11 cellular contexts compared by ENCODE assay signal in the genomic region with DNA sequence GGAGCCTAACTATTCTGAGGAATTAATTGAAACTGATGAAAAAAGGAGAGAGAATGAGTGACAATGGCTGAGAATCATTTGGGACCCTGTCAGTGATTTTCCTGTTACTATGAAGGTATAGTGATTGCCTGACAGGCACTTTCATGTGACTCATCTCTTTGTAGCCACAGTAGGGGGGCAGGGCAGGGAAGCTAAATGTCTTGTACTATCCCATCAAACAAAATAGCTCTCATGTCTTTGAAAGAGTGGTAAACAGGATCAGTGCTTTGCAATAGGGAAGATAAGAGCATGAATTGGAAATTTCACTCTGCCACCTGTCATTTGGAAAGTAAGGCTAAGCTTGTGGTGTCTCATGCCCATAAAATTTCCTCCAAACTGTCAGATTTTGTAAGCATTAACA.
A peak's percentile ranks its signal among the peaks of the same experiment; 100 is the strongest.
DNase-seq lines count a peak whose midpoint lies in the region; ATAC-seq and TF ChIP-seq lines count a peak whose summit lies in the region.
"Had no signal": no experiment of that assay in that cellular context is flagged by ENCODE, and none has a peak within 500 bp of the region (broad histone marks: within the 10 kb centered on the region; RNA-seq: fewer than 3 reads in every experiment).

No MANE protein-coding gene starts in this region.

- no peak for TF ChIP-seq EP300 in sigmoid colon (IDR thresholded peaks at IDR 0.05)

- H3K79me2 ChIP-seq in HCT116 (ENCODE audit: insufficient read depth, low read length) (no peaks in the 10 kb centered on the region; the same call in 1 of the 2 replicates), SU-DHL-6 (ENCODE audit: insufficient read depth, low read length) (no peaks in the 10 kb centered on the region), fibroblast of lung (ENCODE audit: control insufficient read depth, insufficient read depth, low read length) (no peaks in the 10 kb centered on the region)

- H2AFZ ChIP-seq in HCT116 (ENCODE audit: low read depth, low read length, poor library complexity, severe bottlenecking): no peak overlapping the region
- no peak overlapping the region for H2AFZ ChIP-seq in SU-DHL-6 (ENCODE audit: low read depth, low read length, severe bottlenecking)
- no peak overlapping the region for H2AFZ ChIP-seq in fibroblast of lung (ENCODE audit: low read length)

- H4K20me1 ChIP-seq in HCT116 (ENCODE audit: insufficient read depth) (no peaks in the 10 kb centered on the region), SU-DHL-6 (ENCODE audit: low read depth, low read length) (no peaks in the 10 kb centered on the region), fibroblast of lung (ENCODE audit: control insufficient read depth, extremely low read depth, insufficient read depth, low read length) (no peaks in the 10 kb centered on the region)

- H3K9ac ChIP-seq in HCT116 (ENCODE audit: low read length) (no peak overlapping the region), SU-DHL-6 (ENCODE audit: low read length) (no peak overlapping the region), fibroblast of lung (ENCODE audit: insufficient read depth, low read length) (no peak overlapping the region)

- H3K27me3 ChIP-seq in AG04450 (ENCODE audit: control insufficient read depth, insufficient read depth, low read length): no peaks in the 10 kb centered on the region
- H3K27me3 ChIP-seq in HCT116 (ENCODE audit: insufficient read depth, low read length): no peaks in the 10 kb centered on the region
- no peaks in the 10 kb centered on the region for H3K27me3 ChIP-seq in SU-DHL-6 (ENCODE audit: low read length)
- no peaks in the 10 kb centered on the region for H3K27me3 ChIP-seq in fibroblast of lung (ENCODE audit: control insufficient read depth, insufficient read depth, low read length)
- H3K27me3 ChIP-seq in sigmoid colon: no peaks in the 10 kb centered on the region
- H3K27me3 ChIP-seq: colonic mucosa had no signal

- H3K4me2 ChIP-seq in HCT116 (ENCODE audit: low read length): peak overlapping the region; percentile 51
- no peak overlapping the region for H3K4me2 ChIP-seq in SU-DHL-6 (ENCODE audit: low read depth, low read length, poor library complexity, severe bottlenecking)
- no peak overlapping the region for H3K4me2 ChIP-seq in fibroblast of lung (ENCODE audit: extremely low read depth, insufficient read depth, low read length)

- peaks cover 29% of the 10 kb centered on the region for H3F3A ChIP-seq in SU-DHL-6 (ENCODE audit: insufficient read depth)

- POLR2A ChIA-PET in AG04450 (lab: Yijun Ruan, JAX): no interaction called here
- POLR2A ChIA-PET in HCT116 (lab: Charles Lee): no interaction called here

- ATAC-seq in HCT116 (peak; percentile 76), HG02938 (IDR thresholded peaks at IDR 0.05; ENCODE audit: unreplicated experiment) (no peak), Right ventricle myocardium superior (ENCODE audit: poor library complexity) (no peak)

- TF ChIP-seq POLR2A in HCT116 (IDR thresholded peaks at IDR 0.05; ENCODE audit: borderline replicate concordance, extremely low read depth, insufficient read depth, insufficient read length): no peak
- TF ChIP-seq POLR2A in sigmoid colon (IDR thresholded peaks at IDR 0.05): no peak

- H3K9me3 ChIP-seq in AG04450 (ENCODE audit: control insufficient read depth, insufficient read depth, low read length): no peaks in the 10 kb centered on the region
- H3K9me3 ChIP-seq in HCT116 (ENCODE audit: control insufficient read depth in 1 of 2, insufficient read depth in 1 of 2, low read depth in 1 of 2, low read length in 2 of 2): no peaks in the 10 kb centered on the region
- no peaks in the 10 kb centered on the region for H3K9me3 ChIP-seq in SU-DHL-6 (ENCODE audit: insufficient read depth, low read length)
- no peaks in the 10 kb centered on the region for H3K9me3 ChIP-seq in fibroblast of lung (ENCODE audit: control insufficient read depth, insufficient read depth, low read depth, low read length)
- no peaks in the 10 kb centered on the region for H3K9me3 ChIP-seq in sigmoid colon
- H3K9me3 ChIP-seq: Caco-2, colonic mucosa had no signal

- TF ChIP-seq CTCF in AG04450 (IDR thresholded peaks at IDR 0.05; ENCODE audit: low read depth, low read length): no peak
- TF ChIP-seq CTCF in HCT116 (IDR thresholded peaks at IDR 0.05 in 2 of 3, conservative IDR thresholded peaks at IDR 0.05 in 1 of 3; ENCODE audit: borderline replicate concordance in 1 of 3, insufficient read depth in 1 of 3, low read depth in 2 of 3, low read length in 2 of 3): no peak
- TF ChIP-seq CTCF in SU-DHL-6 (IDR thresholded peaks at IDR 0.05; ENCODE audit: insufficient read depth, low read length, poor library complexity, severe bottlenecking): no peak
- no peak for TF ChIP-seq CTCF in fibroblast of lung (conservative IDR thresholded peaks at IDR 0.05 in 1 of 2, IDR thresholded peaks at IDR 0.05 in 1 of 2; ENCODE audit: low read depth in 1 of 2, low read length in 2 of 2)
- no peak for TF ChIP-seq CTCF in sigmoid colon (IDR thresholded peaks at IDR 0.05)

- no peak overlapping the region for H3K27ac ChIP-seq in AG04450 (ENCODE audit: low read depth, low read length)
- H3K27ac ChIP-seq in HCT116 (ENCODE audit: low read depth, low read length): no peak overlapping the region
- H3K27ac ChIP-seq in SU-DHL-6 (ENCODE audit: low read depth, low read length): peak overlapping the region; percentile 4; the same call in 1 of the 2 replicates
- no peak overlapping the region for H3K27ac ChIP-seq in fibroblast of lung (ENCODE audit: insufficient read depth, low read length)
- no peak overlapping the region for H3K27ac ChIP-seq in sigmoid colon
- H3K27ac ChIP-seq: colonic mucosa had no signal

- H3K4me1 ChIP-seq in HCT116 (ENCODE audit: control insufficient read depth in 1 of 2, insufficient read depth in 2 of 2, low read length in 2 of 2): peaks cover 10 to 15% of the 10 kb centered on the region in 2 experiments
- peaks cover 3% of the 10 kb centered on the region for H3K4me1 ChIP-seq in fibroblast of lung (ENCODE audit: control insufficient read depth, extremely low read depth, insufficient read depth, low read length)
- peaks cover 0 to 6% (median 0%) of the 10 kb centered on the region in 4 donors for H3K4me1 ChIP-seq in sigmoid colon
- H3K4me1 ChIP-seq: colonic mucosa had no signal

- RAD21 ChIA-PET in HCT116 (lab: Charles Lee; ENCODE audit: low non-redundant PET in 1 of 2, low total read pairs in 2 of 2, uncharacterized antibody in 2 of 2, unreplicated experiment in 2 of 2): no interaction called here

- BruUV-seq in HCT116 (replicated peaks; lab: Mats Ljungman, UMichigan): no TSS peak

- DNase-seq in AG04450 (ENCODE audit: low read depth, low spot score) (peak; percentile 16), HCT116 (ENCODE audit: low read depth, low spot score) (no peak), fibroblast of lung (ENCODE audit: low read depth in 2 of 2) (peak; percentile 22 to 45), Kasumi-1 (lab: John Stamatoyannopoulos, UW) (no peak), sigmoid colon (no peak), Right ventricle myocardium superior (no peak)
- DNase-seq: colonic mucosa, NCI-H1048 had no signal

- intact Hi-C loops in HCT116 (cut with micrococcal nuclease): no loop called here
- intact Hi-C loops in sigmoid colon (cut with DNase I): no loop called here
- intact Hi-C loops in Right ventricle myocardium superior (cut with DNase I): no loop called here

- no peaks in the 10 kb centered on the region for H3K9me2 ChIP-seq in HCT116 (ENCODE audit: insufficient read depth)
- H3K9me2 ChIP-seq in SU-DHL-6 (replicated peaks; ENCODE audit: insufficient read depth, low read length): no peaks in the 10 kb centered on the region

- CTCF ChIA-PET in AG04450 (lab: Charles Lee): interaction anchor here (0.6 to 4.8 kb wide), 4 partner anchors 31 to 246 kb away, joined by 3 to 13 read pairs (median 6); no protein-coding TSS in a partner anchor
- CTCF ChIA-PET in HCT116 (lab: Charles Lee): no interaction called here

- H3K36me3 ChIP-seq in HCT116 (ENCODE audit: control insufficient read depth in 1 of 2, insufficient read depth in 2 of 2, low read length in 2 of 2): peaks cover 6 to 24% of the 10 kb centered on the region in 2 experiments; a peak in 2 of 4 replicates
- peaks cover 18% of the 10 kb centered on the region; the same call in 1 of the 2 replicates for H3K36me3 ChIP-seq in SU-DHL-6 (ENCODE audit: low read length)
- peaks cover 7% of the 10 kb centered on the region for H3K36me3 ChIP-seq in fibroblast of lung (ENCODE audit: control insufficient read depth, insufficient read depth, low read length)
- H3K36me3 ChIP-seq in sigmoid colon: no peaks in the 10 kb centered on the region
- H3K36me3 ChIP-seq: colonic mucosa had no signal

- TF ChIP-seq RAD21 in HCT116 (IDR thresholded peaks at IDR 0.05; ENCODE audit: low read depth): no peak

- H3K4me3 ChIP-seq in AG04450 (ENCODE audit: low read depth, low read length) (no peak overlapping the region), HCT116 (replicated peaks in 1 of 2; ENCODE audit: low read depth in 1 of 2, low read length in 2 of 2) (no peak overlapping the region), SU-DHL-6 (ENCODE audit: insufficient read depth, low read length, poor library complexity, severe bottlenecking) (no peak overlapping the region), fibroblast of lung (replicated peaks in 1 of 4; ENCODE audit: control extremely low read depth in 1 of 4, insufficient read depth in 1 of 4, low read depth in 3 of 4, low read length in 4 of 4) (no peak overlapping the region), sigmoid colon (no peak overlapping the region)
- H3K4me3 ChIP-seq: colonic mucosa had no signal

TF ChIP-seq in HCT116, 20 proteins besides CTCF, POLR2A, EP300 and RAD21:
- TF ChIP-seq EZH2phosphoT487 (IDR thresholded peaks at IDR 0.05; ENCODE audit: borderline replicate concordance) (no peak), JUND (IDR thresholded peaks at IDR 0.05) (peak; percentile 60), FOSL1 (IDR thresholded peaks at IDR 0.05; ENCODE audit: low read depth) (peak; percentile 23; the same call in 1 of the 2 replicates)

Comparison
In these comparisons a context has a peak if more than half of its experiments do, and no peak if none do; other contexts are left out.
1. DNase-seq: peak in AG04450 (single experiment) and fibroblast of lung (2 of 2); none in HCT116 (single experiment), Kasumi-1 (0 of 2), sigmoid colon (single experiment) and Right ventricle myocardium superior (single experiment).